Comparison of ENCODE assay signal across 28 cellular contexts in genomic region chr6:34645627-34646026, GRCh38.
"Had no signal": no experiment of that assay in that cellular context is flagged by ENCODE, and none has a peak within 500 bp of the region (broad histone marks: within the 10 kb centered on the region; RNA-seq: fewer than 3 reads in every experiment).

No MANE protein-coding gene starts in this region.

- H3K9me3 ChIP-seq: adrenal gland, body of pancreas, colonic mucosa, spleen, upper lobe of left lung, vagina had no signal

- H3K27me3 ChIP-seq: adrenal gland, body of pancreas, colonic mucosa, dorsolateral prefrontal cortex, neural progenitor cell, spleen, upper lobe of left lung, vagina had no signal

- H3K4me3 ChIP-seq: adrenal gland, body of pancreas, colonic mucosa, dorsolateral prefrontal cortex, neural progenitor cell, spleen, upper lobe of left lung, vagina had no signal

- H3K27ac ChIP-seq: adrenal gland, body of pancreas, colonic mucosa, dorsolateral prefrontal cortex, neural progenitor cell, parathyroid adenoma, spleen, upper lobe of left lung, vagina, VCaP had no signal

- H3K4me1 Mint-ChIP-seq: activated naive CD4-positive, alpha-beta T cell treated with anti-CD3 and anti-CD28 coated beads, Interleukin-2, amount 10 ng/mL, durations not matched to agents 7 days and 5 days; mesothelial cell of epicardium; neural progenitor cell had no signal

- H3K36me3 Mint-ChIP-seq: natural killer cell had no signal

- H3K36me3 ChIP-seq: colonic mucosa, neural progenitor cell had no signal

- H3K9me3 Mint-ChIP-seq: activated CD4-positive, alpha-beta memory T cell treated with anti-CD3 and anti-CD28 coated beads, Interleukin-2, amount 10 ng/mL, durations not matched to agents 7 days and 5 days; activated CD4-positive, alpha-beta T cell treated with anti-CD3 and anti-CD28 coated beads, Interleukin-2, amount 10 ng/mL, durations not matched to agents 24 days and 14 days; activated naive CD4-positive, alpha-beta T cell treated with anti-CD3 and anti-CD28 coated beads, Interleukin-2, amount 10 ng/mL, durations not matched to agents 7 days and 5 days; mesothelial cell of epicardium; natural killer cell; neural progenitor cell; stimulated activated naive CD8-positive, alpha-beta T cell treated with anti-CD3 and anti-CD28 coated beads, Interleukin-15, Interleukin-2, amounts not matched to agents 100 ng/mL and 50 ng/mL, for 24 hours had no signal

- H3K4me1 ChIP-seq: colonic mucosa, neural progenitor cell, parathyroid adenoma had no signal

- H3K4me3 Mint-ChIP-seq: activated CD4-positive, alpha-beta memory T cell treated with anti-CD3 and anti-CD28 coated beads, Interleukin-2, amount 10 ng/mL, durations not matched to agents 7 days and 5 days; activated CD4-positive, alpha-beta T cell treated with anti-CD3 and anti-CD28 coated beads, Interleukin-2, amount 10 ng/mL, durations not matched to agents 24 days and 14 days; activated CD8-positive, alpha-beta memory T cell treated with anti-CD3 and anti-CD28 coated beads, Interleukin-2, amount 10 ng/mL, durations not matched to agents 7 days and 5 days; activated naive CD4-positive, alpha-beta T cell treated with anti-CD3 and anti-CD28 coated beads, Interleukin-2, amount 10 ng/mL, durations not matched to agents 7 days and 5 days; mesothelial cell of epicardium; natural killer cell; neural progenitor cell; stimulated activated naive CD8-positive, alpha-beta T cell treated with anti-CD3 and anti-CD28 coated beads, Interleukin-15, Interleukin-2, amounts not matched to agents 100 ng/mL and 50 ng/mL, for 24 hours had no signal

- DNase-seq: activated CD4-positive, alpha-beta memory T cell treated with anti-CD3 and anti-CD28 coated beads, Interleukin-2, amount 10 ng/mL, durations not matched to agents 7 days and 5 days; activated CD4-positive, alpha-beta T cell treated with anti-CD3 and anti-CD28 coated beads, Interleukin-2, amount 10 ng/mL, durations not matched to agents 24 days and 14 days; activated CD8-positive, alpha-beta memory T cell treated with anti-CD3 and anti-CD28 coated beads, Interleukin-2, amount 10 ng/mL, durations not matched to agents 7 days and 5 days; activated effector memory CD4-positive, alpha-beta T cell treated with anti-CD3 and anti-CD28 coated beads, Interleukin-2, amount 50 U/mL, for 16 hours; activated naive CD4-positive, alpha-beta T cell treated with anti-CD3 and anti-CD28 coated beads, Interleukin-2, amount 10 ng/mL, durations not matched to agents 7 days and 5 days; adrenal gland; aorta; body of pancreas; cerebellar nuclear complex; colonic mucosa; dorsolateral prefrontal cortex; effector memory CD4-positive, alpha-beta T cell; erythroblast; head of caudate nucleus; hypothalamus; natural killer cell; occipital lobe; right cardiac atrium; spleen; T-helper 1 cell; upper lobe of left lung had no signal

- H3K27ac Mint-ChIP-seq: activated CD4-positive, alpha-beta memory T cell treated with anti-CD3 and anti-CD28 coated beads, Interleukin-2, amount 10 ng/mL, durations not matched to agents 7 days and 5 days; activated CD4-positive, alpha-beta T cell treated with anti-CD3 and anti-CD28 coated beads, Interleukin-2, amount 10 ng/mL, durations not matched to agents 24 days and 14 days; activated CD8-positive, alpha-beta memory T cell treated with anti-CD3 and anti-CD28 coated beads, Interleukin-2, amount 10 ng/mL, durations not matched to agents 7 days and 5 days; activated naive CD4-positive, alpha-beta T cell treated with anti-CD3 and anti-CD28 coated beads, Interleukin-2, amount 10 ng/mL, durations not matched to agents 7 days and 5 days; neural progenitor cell had no signal

- H3K27me3 Mint-ChIP-seq: activated CD4-positive, alpha-beta memory T cell treated with anti-CD3 and anti-CD28 coated beads, Interleukin-2, amount 10 ng/mL, durations not matched to agents 7 days and 5 days; activated CD4-positive, alpha-beta T cell treated with anti-CD3 and anti-CD28 coated beads, Interleukin-2, amount 10 ng/mL, durations not matched to agents 24 days and 14 days; activated CD8-positive, alpha-beta memory T cell treated with anti-CD3 and anti-CD28 coated beads, Interleukin-2, amount 10 ng/mL, durations not matched to agents 7 days and 5 days; activated naive CD4-positive, alpha-beta T cell treated with anti-CD3 and anti-CD28 coated beads, Interleukin-2, amount 10 ng/mL, durations not matched to agents 7 days and 5 days; stimulated activated naive CD8-positive, alpha-beta T cell treated with anti-CD3 and anti-CD28 coated beads, Interleukin-15, Interleukin-2, amounts not matched to agents 100 ng/mL and 50 ng/mL, for 24 hours had no signal

- ATAC-seq: activated CD4-positive, CD25-positive, alpha-beta regulatory T cell treated with anti-CD3 and anti-CD28 coated beads, Interleukin-2, amount 50 U/mL, for 24 hours; activated CD8-positive, alpha-beta memory T cell treated with anti-CD3 and anti-CD28 coated beads, Interleukin-2, amount 10 ng/mL, durations not matched to agents 7 days and 5 days; body of pancreas; natural killer cell had no signal
